8 cellular contexts compared by ENCODE assay signal in the genomic region with DNA sequence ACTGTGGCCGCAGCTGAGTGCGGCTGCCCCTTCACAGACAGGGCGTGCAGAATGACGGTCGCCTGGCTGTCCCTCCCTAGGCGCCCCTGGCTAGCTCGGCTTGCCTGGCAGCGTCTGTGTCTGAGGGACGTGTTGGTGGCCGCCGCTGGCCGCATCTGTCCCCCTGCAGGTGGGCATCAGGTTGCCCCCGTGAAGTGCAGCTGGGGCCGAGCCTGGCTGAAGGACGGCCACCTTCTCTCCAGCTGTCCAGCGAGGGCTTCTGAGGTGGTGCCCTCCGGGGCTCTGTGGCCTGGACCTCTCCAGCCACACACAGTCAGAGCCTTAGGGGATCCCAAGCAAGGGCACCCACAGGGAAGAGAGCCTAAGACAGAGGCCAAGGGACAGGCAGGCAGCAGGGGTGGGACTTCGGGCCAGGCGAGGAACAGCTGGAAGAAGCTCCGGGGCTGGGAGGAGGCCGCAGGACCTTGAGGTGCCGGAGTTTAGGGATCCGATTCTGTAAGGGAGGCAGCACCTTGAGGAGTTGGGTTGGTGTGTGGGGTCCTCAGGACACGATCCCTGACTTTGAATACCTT.
A peak's percentile ranks its signal among the peaks of the same experiment; 100 is the strongest.
DNase-seq lines count a peak whose midpoint lies in the region; ATAC-seq and TF ChIP-seq lines count a peak whose summit lies in the region.

No MANE protein-coding gene starts in this region.

- H3K79me2 ChIP-seq in DND-41 (ENCODE audit: insufficient read depth, low read length) = no peaks in the 10 kb centered on the region

- H2AFZ ChIP-seq in DND-41 (ENCODE audit: low read depth, low read length) = peak overlapping the region; percentile 96

- POLR2A ChIA-PET in activated B cell treated with CpG ODN at 0.5 μM for 24 hours (lab: Charles Lee) = interaction anchor here (1.5 to 2.0 kb wide), 4 partner anchors 13 to 111 kb away, joined by 3 to 11 read pairs (median 8); a partner anchor contains a TSS

- H3K4me1 Mint-ChIP-seq in activated B cell treated with CpG ODN at 0.5 μM for 24 hours = peaks cover 5% of the 10 kb centered on the region

- H3K9me3 Mint-ChIP-seq in activated B cell treated with CpG ODN at 0.5 μM for 24 hours = peaks cover 4% of the 10 kb centered on the region

- peaks cover 16% of the 10 kb centered on the region for H3K4me1 ChIP-seq in DND-41 (ENCODE audit: insufficient read depth, low read length)

- intact Hi-C loops in activated B cell treated with CpG ODN at 0.5 μM for 24 hours (cut with micrococcal nuclease) = loop anchor here (5.0 to 10.0 kb wide), 2 partner anchors 72 to 399 kb away; no protein-coding TSS in a partner anchor

- H3K9me3 ChIP-seq in DND-41 (ENCODE audit: insufficient read depth, low read length, severe bottlenecking) = no peaks in the 10 kb centered on the region

- TF ChIP-seq CTCF in DND-41 (IDR thresholded peaks at IDR 0.05; ENCODE audit: borderline replicate concordance, extremely low read depth, low read length, poor library complexity, severe bottlenecking) (no peak), activated B cell treated with CpG ODN at 0.5 μM for 24 hours (IDR thresholded peaks at IDR 0.05) (no peak), foreskin fibroblast (IDR thresholded peaks at IDR 0.05; ENCODE audit: low read depth, low read length) (no peak), retinal pigment epithelial cell (conservative IDR thresholded peaks at IDR 0.05; ENCODE audit: low read depth, low read length) (no peak)

- peak overlapping the region; percentile 90 for H3K4me3 Mint-ChIP-seq in activated B cell treated with CpG ODN at 0.5 μM for 24 hours

- H3K27me3 Mint-ChIP-seq in activated B cell treated with CpG ODN at 0.5 μM for 24 hours = peaks cover 3% of the 10 kb centered on the region

- H3K4me2 ChIP-seq in DND-41 (ENCODE audit: insufficient read depth, low read length) = peak overlapping the region; percentile 98

- DNase-seq in DND-41 (no peak), activated B cell treated with CpG ODN at 0.5 μM for 24 hours (no peak), foreskin fibroblast (no peak), retinal pigment epithelial cell (ENCODE audit: low read depth) (no peak), HUDEP-2 (lab: John Stamatoyannopoulos, UW; ENCODE audit: unreplicated experiment in 76 of 76) (no peak)
- DNase-seq in stimulated activated CD4-positive, alpha-beta T cell treated with anti-CD3 and anti-CD28 coated beads, Interleukin-1b, Interleukin-23, amount 100 ng/mL, for 48 hours = no peak

- no peak for ATAC-seq in DND-41 (ENCODE audit: insufficient read depth, low read depth)
- no peak for ATAC-seq in activated B cell treated with CpG ODN at 0.5 μM for 24 hours (ENCODE audit: low read depth)
- no peak for ATAC-seq in GM21529 (IDR thresholded peaks at IDR 0.05; ENCODE audit: unreplicated experiment)
- no peak for ATAC-seq in HG02678 (IDR thresholded peaks at IDR 0.05; ENCODE audit: unreplicated experiment)

- H3K27ac ChIP-seq in DND-41 (ENCODE audit: low read length) = no peak overlapping the region

- H3K27ac Mint-ChIP-seq in activated B cell treated with CpG ODN at 0.5 μM for 24 hours = no peak overlapping the region

- H4K20me1 ChIP-seq in DND-41 (ENCODE audit: insufficient read depth, low read length) = no peaks in the 10 kb centered on the region

- H3K9ac ChIP-seq in DND-41 (ENCODE audit: low read depth, low read length) = no peak overlapping the region; the same call in 1 of the 2 replicates

- CTCF ChIA-PET in activated B cell treated with CpG ODN at 0.5 μM for 24 hours (lab: Charles Lee) = interaction anchor here (1.4 to 1.6 kb wide), 2 partner anchors 72 to 73 kb away, joined by 7 to 8 read pairs; no protein-coding TSS in a partner anchor

- no peak overlapping the region for H3K4me3 ChIP-seq in DND-41 (ENCODE audit: low read depth in 1 of 2, low read length in 2 of 2)
- H3K4me3 ChIP-seq in foreskin fibroblast (ENCODE audit: low read depth in 1 of 2, low read length in 2 of 2) = peak overlapping the region; percentile 57 to 61
- H3K4me3 ChIP-seq in retinal pigment epithelial cell (ENCODE audit: low read length) = peak overlapping the region; percentile 62

- no peaks in the 10 kb centered on the region for H3K36me3 Mint-ChIP-seq in activated B cell treated with CpG ODN at 0.5 μM for 24 hours (ENCODE audit: low read depth)

- H3K36me3 ChIP-seq in DND-41 (ENCODE audit: insufficient read depth, low read length) = no peaks in the 10 kb centered on the region

- peaks cover 11% of the 10 kb centered on the region for H3K27me3 ChIP-seq in DND-41 (ENCODE audit: insufficient read depth, low read length, poor library complexity)

Comparison
In these comparisons a context has a peak if more than half of its experiments do, and no peak if none do; other contexts are left out.
1. H3K4me3 ChIP-seq: peak in foreskin fibroblast (2 of 2) and retinal pigment epithelial cell (single experiment); none in DND-41 (0 of 2).